ENCODE assay signal across 8 cellular contexts in the genomic region with DNA sequence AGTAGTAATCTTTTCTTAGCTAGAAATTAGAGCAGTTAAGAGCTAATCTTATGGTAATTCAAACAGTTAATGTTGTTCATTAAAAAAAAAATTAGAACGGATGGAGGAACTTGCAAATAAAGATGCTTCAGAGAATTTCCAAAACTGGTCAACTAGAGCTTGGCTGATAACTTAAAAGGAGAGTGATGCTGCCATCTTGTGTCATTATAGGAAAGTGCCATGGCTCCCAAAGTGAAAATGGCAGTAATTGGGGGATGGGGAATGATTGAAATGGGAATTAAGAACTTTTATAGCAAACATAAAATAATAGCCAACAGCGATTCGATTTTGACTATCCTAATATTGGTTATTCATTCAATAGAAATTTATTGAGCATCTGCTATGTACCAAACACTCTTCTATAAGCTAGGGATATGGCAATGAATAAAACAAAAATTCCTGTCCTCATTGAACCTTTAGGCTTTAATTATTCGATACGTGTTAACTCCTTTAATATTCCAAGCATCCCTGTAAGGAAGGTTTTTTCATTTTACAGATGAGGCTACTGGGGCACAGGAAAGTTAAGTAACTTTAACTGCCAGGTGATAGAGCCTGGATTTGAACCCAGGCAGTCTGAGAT. TPM values are rescaled to one million over a fixed set of nuclear protein-coding genes. Genes with fewer than 3 reads are reported as not detected.
DNase-seq lines count a peak whose midpoint lies in the region; ATAC-seq, FAIRE-seq and TF ChIP-seq lines count a peak whose summit lies in the region.

No MANE protein-coding gene starts in this region.

- H4K5ac ChIP-seq in H1 (ENCODE audit: insufficient read length, low read depth, low read length) = no peak overlapping the region

- no peak overlapping the region for H3K4me3 ChIP-seq in OCI-LY7 (ENCODE audit: low read depth, low read length, poor library complexity, severe bottlenecking)
- H3K4me3 ChIP-seq in H1 (ENCODE audit: extremely low read depth in 1 of 4, insufficient read depth in 2 of 4, low read depth in 3 of 4, low read length in 4 of 4) = no peak overlapping the region
- H3K4me3 ChIP-seq in CD8-positive, alpha-beta memory T cell (ENCODE audit: low read length) = no peak overlapping the region

- H4K8ac ChIP-seq in H1 (ENCODE audit: extremely low read depth, insufficient read depth, low read length) = no peak overlapping the region

- H3K4ac ChIP-seq in H1 (replicated peaks; ENCODE audit: insufficient read length, low read depth, low read length) = no peak overlapping the region

- H2AFZ ChIP-seq in OCI-LY7 (ENCODE audit: low read length) = no peak overlapping the region
- H2AFZ ChIP-seq in H1 (ENCODE audit: low read length) = no peak overlapping the region

- H3K23ac ChIP-seq in H1 (ENCODE audit: insufficient read length) = no peak overlapping the region

- no peak overlapping the region for H4K91ac ChIP-seq in H1 (replicated peaks; ENCODE audit: insufficient read length, low read length)

- no peaks in the 10 kb centered on the region for H3K27me3 ChIP-seq in H1 (replicated peaks in 1 of 4; ENCODE audit: control insufficient read depth in 3 of 4, extremely low read depth in 1 of 4, insufficient read depth in 3 of 4, low read length in 3 of 4)
- H3K27me3 ChIP-seq in CD8-positive, alpha-beta memory T cell (ENCODE audit: insufficient read depth, low read length, poor library complexity, severe bottlenecking) = peaks cover 4% of the 10 kb centered on the region

- peaks cover 25% of the 10 kb centered on the region for H3K4me1 Mint-ChIP-seq in mesothelial cell of epicardium
- no peaks in the 10 kb centered on the region for H3K4me1 Mint-ChIP-seq in activated CD8-positive, alpha-beta memory T cell treated with anti-CD3 and anti-CD28 coated beads, Interleukin-2, amount 10 ng/mL, durations not matched to agents 7 days and 5 days
- H3K4me1 Mint-ChIP-seq in CD8-positive, alpha-beta memory T cell = no peaks in the 10 kb centered on the region

- FAIRE-seq in H1 (lab: Jason Lieb, UNC) = peak; percentile 87

- intact Hi-C loops in OCI-LY7 (cut with micrococcal nuclease; ENCODE audit: unreplicated experiment) = loop anchor here (2.0 to 10.0 kb wide), 5 partner anchors 300 to 1300 kb away; no protein-coding TSS in a partner anchor

- H2BK5ac ChIP-seq in H1 (ENCODE audit: low read depth, low read length) = no peak overlapping the region

- peaks cover 1% of the 10 kb centered on the region for H3K4me1 ChIP-seq in OCI-LY7 (ENCODE audit: insufficient read depth, low read length, poor library complexity, severe bottlenecking)
- H3K4me1 ChIP-seq in H1 (replicated peaks in 1 of 4; ENCODE audit: control insufficient read depth in 3 of 4, insufficient read depth in 4 of 4, low read length in 3 of 4) = peaks cover 0 to 6% (median 0%) of the 10 kb centered on the region in 4 experiments; a peak in 3 of 7 replicates
- H3K4me1 ChIP-seq in CD8-positive, alpha-beta memory T cell (ENCODE audit: insufficient read depth, low read length) = no peaks in the 10 kb centered on the region

- no peak overlapping the region for H3K27ac ChIP-seq in OCI-LY7 (ENCODE audit: low read depth, low read length, poor library complexity, severe bottlenecking)
- no peak overlapping the region for H3K27ac ChIP-seq in H1 (ENCODE audit: low read depth, low read length)
- no peak overlapping the region for H3K27ac ChIP-seq in CD8-positive, alpha-beta memory T cell (ENCODE audit: low read depth, low read length)

- no peak overlapping the region for H2BK15ac ChIP-seq in H1 (ENCODE audit: low read length)

- no peak overlapping the region for H2BK12ac ChIP-seq in H1 (ENCODE audit: low read depth, low read length)

- H2AK5ac ChIP-seq in H1 (ENCODE audit: low read depth, low read length) = no peak overlapping the region

- no peak overlapping the region for H3K4me2 ChIP-seq in OCI-LY7 (ENCODE audit: low read length)
- no peak overlapping the region for H3K4me2 ChIP-seq in H1 (ENCODE audit: insufficient read depth in 1 of 2, low read depth in 2 of 2, low read length in 2 of 2)

- TF ChIP-seq CTCF in OCI-LY7 (conservative IDR thresholded peaks at IDR 0.05; ENCODE audit: low read length) (peak; percentile 96), H1 (IDR thresholded peaks at IDR 0.05; ENCODE audit: control extremely low read depth in 1 of 3, insufficient read depth in 1 of 3, low read depth in 1 of 3, low read length in 3 of 3) (peak in 2 of 3 experiments; percentile 72 to 79; a peak in 3 of 4 replicates), mesothelial cell of epicardium (IDR thresholded peaks at IDR 0.05; ENCODE audit: unreplicated experiment) (peak; percentile 71)

- H3K4me3 Mint-ChIP-seq in mesothelial cell of epicardium = no peak overlapping the region
- no peak overlapping the region for H3K4me3 Mint-ChIP-seq in activated CD8-positive, alpha-beta memory T cell treated with anti-CD3 and anti-CD28 coated beads, Interleukin-2, amount 10 ng/mL, durations not matched to agents 7 days and 5 days
- no peak overlapping the region for H3K4me3 Mint-ChIP-seq in CD8-positive, alpha-beta memory T cell

- no peak overlapping the region for H3K9ac ChIP-seq in H1 (replicated peaks in 1 of 4; ENCODE audit: extremely low read depth in 1 of 4, low read depth in 3 of 4, low read length in 3 of 4)

- no peak overlapping the region for H3K27ac Mint-ChIP-seq in mesothelial cell of epicardium
- H3K27ac Mint-ChIP-seq in activated CD8-positive, alpha-beta memory T cell treated with anti-CD3 and anti-CD28 coated beads, Interleukin-2, amount 10 ng/mL, durations not matched to agents 7 days and 5 days = no peak overlapping the region
- H3K27ac Mint-ChIP-seq in CD8-positive, alpha-beta memory T cell = no peak overlapping the region

- TF ChIP-seq RAD21 in H1 (IDR thresholded peaks at IDR 0.05 in 1 of 2, conservative IDR thresholded peaks at IDR 0.05 in 1 of 2; ENCODE audit: low read depth in 2 of 2, low read length in 2 of 2) = peak; percentile 95 to 96

- H3K56ac ChIP-seq in H1 (replicated peaks; ENCODE audit: insufficient read length, low read depth, low read length) = no peak overlapping the region

- H3K14ac ChIP-seq in H1 (ENCODE audit: insufficient read length) = no peak overlapping the region

- 35% methylated on average over 5 of the region's 5 CpGs; no CpG with 5 or more reads in 1 of the 2 experiments for WGBS in H1 (ENCODE audit: extremely low coverage in 1 of 2, insufficient coverage in 1 of 2, insufficient read length in 1 of 2, insufficient replicate concordance in 2 of 2, low coverage in 1 of 2, low lambda C conversion rate in 2 of 2, missing lambda C conversion rate in 1 of 2), 2 experiments

- no peaks in the 10 kb centered on the region for H4K20me1 ChIP-seq in OCI-LY7 (ENCODE audit: insufficient read depth, low read length)
- H4K20me1 ChIP-seq in H1 (replicated peaks in 1 of 2; ENCODE audit: control insufficient read depth in 1 of 2, insufficient read depth in 2 of 2, low read length in 2 of 2) = no peaks in the 10 kb centered on the region

- H3K9me3 ChIP-seq in OCI-LY7 (ENCODE audit: low read length) (no peaks in the 10 kb centered on the region), H1 (ENCODE audit: insufficient read depth in 2 of 2, low read depth in 1 of 2, low read length in 1 of 2) (no peaks in the 10 kb centered on the region)
- H3K9me3 ChIP-seq in CD8-positive, alpha-beta memory T cell (ENCODE audit: low read length) = no peaks in the 10 kb centered on the region

- H3K36me3 ChIP-seq in OCI-LY7 (ENCODE audit: insufficient read depth, low read length) = no peaks in the 10 kb centered on the region
- no peaks in the 10 kb centered on the region for H3K36me3 ChIP-seq in H1 (ENCODE audit: control insufficient read depth in 2 of 4, insufficient read depth in 4 of 4, low read length in 3 of 4)
- H3K36me3 ChIP-seq in CD8-positive, alpha-beta memory T cell (ENCODE audit: insufficient read depth, low read length) = no peaks in the 10 kb centered on the region

- no peaks in the 10 kb centered on the region for H3K27me3 Mint-ChIP-seq in mesothelial cell of epicardium (ENCODE audit: low read depth)
- peaks cover 14% of the 10 kb centered on the region for H3K27me3 Mint-ChIP-seq in activated CD8-positive, alpha-beta memory T cell treated with anti-CD3 and anti-CD28 coated beads, Interleukin-2, amount 10 ng/mL, durations not matched to agents 7 days and 5 days
- peaks cover 15 to 21% of the 10 kb centered on the region in 2 donors for H3K27me3 Mint-ChIP-seq in CD8-positive, alpha-beta memory T cell

- H3K18ac ChIP-seq in H1 (ENCODE audit: extremely low read depth, low read length) = no peak overlapping the region

- DNase-seq in DMS53 (lab: John Stamatoyannopoulos, UW) (peak; percentile 86), OCI-LY7 (ENCODE audit: low spot score) (peak; percentile 65), H1 (ENCODE audit: low read depth in 1 of 2, low spot score in 2 of 2) (no peak), mesothelial cell of epicardium (ENCODE audit: low spot score in 2 of 2, unreplicated experiment in 2 of 2) (no peak)
- no peak for DNase-seq in activated CD8-positive, alpha-beta memory T cell treated with anti-CD3 and anti-CD28 coated beads, Interleukin-2, amount 10 ng/mL, durations not matched to agents 7 days and 5 days
- DNase-seq in CD8-positive, alpha-beta memory T cell = no peak

- peaks cover 13% of the 10 kb centered on the region for H3K9me3 Mint-ChIP-seq in mesothelial cell of epicardium
- no peaks in the 10 kb centered on the region for H3K9me3 Mint-ChIP-seq in activated CD8-positive, alpha-beta memory T cell treated with anti-CD3 and anti-CD28 coated beads, Interleukin-2, amount 10 ng/mL, durations not matched to agents 7 days and 5 days (ENCODE audit: low read depth)
- peaks cover 0 to 5% (median 2%) of the 10 kb centered on the region in 5 donors for H3K9me3 Mint-ChIP-seq in CD8-positive, alpha-beta memory T cell

- TF ChIP-seq POLR2A in H1 (IDR thresholded peaks at IDR 0.05; ENCODE audit: control extremely low read depth in 1 of 2, low read depth in 2 of 2, low read length in 2 of 2) = no peak

- CTCF ChIA-PET in OCI-LY7 (lab: Charles Lee; ENCODE audit: unreplicated experiment) (interaction anchor here (0.6 to 2.9 kb wide), 4 partner anchors 9 to 1204 kb away, joined by 3 to 9 read pairs (median 4); no protein-coding TSS in a partner anchor), H1 (lab: Charles Lee; ENCODE audit: partially characterized antibody) (interaction anchor here (0.6 to 2.9 kb wide), 66 partner anchors 8 to 1339 kb away, joined by 3 to 17 read pairs (median 4); no protein-coding TSS in a partner anchor)
- CTCF ChIA-PET in activated CD8-positive, alpha-beta memory T cell treated with anti-CD3 and anti-CD28 coated beads, Interleukin-2, amount 10 ng/mL, durations not matched to agents 7 days and 5 days (lab: Charles Lee) = interaction anchor here (0.9 to 3.0 kb wide), 6 partner anchors 9 to 1307 kb away, joined by 3 to 11 read pairs (median 5); no protein-coding TSS in a partner anchor
- CTCF ChIA-PET in CD8-positive, alpha-beta memory T cell (lab: Charles Lee) = no interaction called here

- no peak overlapping the region for H2BK20ac ChIP-seq in H1 (ENCODE audit: low read length)

- H2BK120ac ChIP-seq in H1 (replicated peaks; ENCODE audit: low read depth, low read length) = no peak overlapping the region

- H3K23me2 ChIP-seq in H1 (ENCODE audit: low read depth, low read length) = no peaks in the 10 kb centered on the region

- 0 out of 3 replicates have a peak, but pooled peaks of 1 of the 2 experiments have one; percentile 19 for TF ChIP-seq EP300 in H1 (IDR thresholded peaks at IDR 0.05; ENCODE audit: borderline replicate concordance in 1 of 2, low read depth in 2 of 2, low read length in 2 of 2)

- BruUV-seq in OCI-LY7 (replicated peaks; lab: Mats Ljungman, UMichigan) = no TSS peak

- H3K79me2 ChIP-seq in OCI-LY7 (ENCODE audit: insufficient read depth, low read depth, low read length) = no peaks in the 10 kb centered on the region
- peaks cover 0 to 1% of the 10 kb centered on the region in 2 experiments; a peak in 1 of 4 replicates for H3K79me2 ChIP-seq in H1 (ENCODE audit: control insufficient read depth in 1 of 2, insufficient read depth in 2 of 2, low read length in 2 of 2)

- ATAC-seq in HG03565 (IDR thresholded peaks at IDR 0.05; ENCODE audit: unreplicated experiment) = peak; percentile 49
- no peak for ATAC-seq in activated CD8-positive, alpha-beta memory T cell treated with anti-CD3 and anti-CD28 coated beads, Interleukin-2, amount 10 ng/mL, durations not matched to agents 7 days and 5 days
- ATAC-seq in HG03135 (IDR thresholded peaks at IDR 0.05; ENCODE audit: unreplicated experiment) = no peak

- POLR2A ChIA-PET in OCI-LY7 (lab: Charles Lee) (interaction anchor here (0.6 to 1.3 kb wide), 3 partner anchors 130 to 418 kb away, joined by 3 to 5 read pairs (median 3); no protein-coding TSS in a partner anchor), H1 (lab: Charles Lee; ENCODE audit: partially characterized antibody) (interaction anchor here (0.6 to 1.3 kb wide), 3 partner anchors 108 to 724 kb away, joined by 3 to 4 read pairs (median 3); no protein-coding TSS in a partner anchor)
- POLR2A ChIA-PET in CD8-positive, alpha-beta memory T cell (lab: Charles Lee) = no interaction called here

- H3K9me2 ChIP-seq in OCI-LY7 (ENCODE audit: insufficient read depth, low read length) = no peaks in the 10 kb centered on the region

- peaks cover 6% of the 10 kb centered on the region for H3K36me3 Mint-ChIP-seq in mesothelial cell of epicardium
- H3K36me3 Mint-ChIP-seq in activated CD8-positive, alpha-beta memory T cell treated with anti-CD3 and anti-CD28 coated beads, Interleukin-2, amount 10 ng/mL, durations not matched to agents 7 days and 5 days = no peaks in the 10 kb centered on the region
- no peaks in the 10 kb centered on the region for H3K36me3 Mint-ChIP-seq in CD8-positive, alpha-beta memory T cell

- no peaks in the 10 kb centered on the region for H3K79me1 ChIP-seq in H1 (ENCODE audit: low read depth, low read length)

RNA-seq across cellular contexts. Expression of a gene that starts 5.7 kb away (rescaled TPM):
- total RNA-seq in OCI-LY7 (2014; rRNA removed; shearing (Covaris generic)) = 0.92 and 1.4 TPM in 2 replicates
- 1.7 and 2.4 TPM in 2 replicates for total RNA-seq in OCI-LY7 (2022)
- 30.6 and 33.2 TPM in 2 replicates for total RNA-seq in H1 (2021; fragmentation: NEBNext Ultra II Directional; extraction: Animal tissue kit (Norgen Biotek cat#: 25700))
- 40.4 and 42.0 TPM in 2 replicates for polyA plus RNA-seq in H1 (2011; rRNA removed)
- polyA plus RNA-seq in H1 (2011; cell fraction: cytosol; rRNA removed) = 38.1 TPM
- polyA plus RNA-seq in H1 (2011; cell fraction: nucleus; rRNA removed) = 53.1 TPM
- 25.9 to 27.9 TPM (median 26.2 TPM) in 4 replicates for polyA plus RNA-seq in H1 (2012, experiment 1 of 2)
- 7.0 TPM for polyA plus RNA-seq in H1 (2012, experiment 2 of 2)
- polyA plus RNA-seq in H1 (2013, experiment 1 of 2) = 66.2 TPM
- 62.3 TPM for polyA plus RNA-seq in H1 (2013, experiment 2 of 2)
- 55.8 and 62.3 TPM in 2 replicates for polyA minus RNA-seq in H1 (2011; rRNA and poly(A)+ RNA removed)
- polyA minus RNA-seq in H1 (2011; cell fraction: cytosol; rRNA and poly(A)+ RNA removed) = 33.3 TPM
- 80.3 TPM for polyA minus RNA-seq in H1 (2011; cell fraction: nucleus; rRNA and poly(A)+ RNA removed)
- 61.8 to 64.5 TPM (median 64.4 TPM) in 3 replicates for total RNA-seq in mesothelial cell of epicardium
- not detected for total RNA-seq in activated CD8-positive, alpha-beta memory T cell treated with anti-CD3 and anti-CD28 coated beads, Interleukin-2, amount 10 ng/mL, durations not matched to agents 7 days and 5 days
- under 1 TPM; 0.22 to 0.24 TPM for total RNA-seq in CD8-positive, alpha-beta memory T cell
- polyA plus RNA-seq in CD8-positive, alpha-beta memory T cell = not detected

Comparison
In these comparisons a context has a peak if more than half of its experiments do, and no peak if none do; other contexts are left out.
1. DNase-seq: peak in DMS53 (single experiment) and OCI-LY7 (single experiment); none in H1 (0 of 2), mesothelial cell of epicardium (0 of 2), activated CD8-positive, alpha-beta memory T cell treated with anti-CD3 and anti-CD28 coated beads, Interleukin-2, amount 10 ng/mL, durations not matched to agents 7 days and 5 days (single experiment) and CD8-positive, alpha-beta memory T cell (0 of 5).
2. Peak in every context shown above with its lines, with median percentiles within 50 percentile points of each other: CTCF ChIP-seq.